ENCODE assay signal across 12 cellular contexts in the genomic region with DNA sequence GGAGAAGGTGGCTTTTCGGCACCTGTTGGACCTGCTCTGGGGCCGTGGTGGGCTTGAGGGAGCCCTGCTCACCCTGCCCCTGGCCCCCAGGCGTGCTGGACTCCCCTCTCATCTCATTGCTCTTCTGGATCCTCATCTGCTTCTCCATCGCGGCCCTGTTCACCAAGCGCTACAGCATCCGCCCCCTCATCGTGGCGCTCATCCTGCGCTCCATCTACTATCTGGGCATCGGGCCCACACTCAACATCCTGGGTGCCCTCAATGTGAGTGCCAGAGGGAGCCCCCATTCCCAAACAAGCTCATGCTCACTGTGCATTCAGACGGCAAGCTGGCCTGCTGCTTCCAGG.
"Had no signal": no experiment of that assay in that cellular context is flagged by ENCODE, and none has a peak within 500 bp of the region (broad histone marks: within the 10 kb centered on the region; RNA-seq: fewer than 3 reads in every experiment).

No MANE protein-coding gene starts in this region.

- DNase-seq: activated effector memory CD4-positive, alpha-beta T cell treated with anti-CD3 and anti-CD28 coated beads, Interleukin-2, amount 50 U/mL, for 16 hours; cerebellar nuclear complex; effector memory CD8-positive, alpha-beta T cell; foreskin melanocyte; stimulated activated naive CD4-positive, alpha-beta T cell; tibial artery; uterus had no signal

- H3K4me3 ChIP-seq: pancreas, tibial artery, uterus had no signal

- H3K27me3 Mint-ChIP-seq: activated naive CD8-positive, alpha-beta T cell; dendritic cell treated with granulocyte-macrophage colony-stimulating factor and Interleukin-4, amounts not matched to agents 40 ng/mL and 50 ng/mL, for 4 days; effector memory CD8-positive, alpha-beta T cell had no signal

- H3K9me3 ChIP-seq: pancreas, tibial artery, uterus had no signal

- H3K27ac Mint-ChIP-seq: activated naive CD8-positive, alpha-beta T cell; dendritic cell treated with granulocyte-macrophage colony-stimulating factor and Interleukin-4, amounts not matched to agents 40 ng/mL and 50 ng/mL, for 4 days had no signal

- H3K27me3 ChIP-seq: pancreas, tibial artery, uterus had no signal

- ATAC-seq: effector memory CD8-positive, alpha-beta T cell; pancreas had no signal

- H3K4me3 Mint-ChIP-seq: activated naive CD8-positive, alpha-beta T cell; dendritic cell treated with granulocyte-macrophage colony-stimulating factor and Interleukin-4, amounts not matched to agents 40 ng/mL and 50 ng/mL, for 4 days; effector memory CD8-positive, alpha-beta T cell; neural crest cell had no signal

- H3K4me1 ChIP-seq: pancreas, uterus had no signal

- H3K36me3 ChIP-seq: uterus had no signal

- H3K9me3 Mint-ChIP-seq: dendritic cell treated with granulocyte-macrophage colony-stimulating factor and Interleukin-4, amounts not matched to agents 40 ng/mL and 50 ng/mL, for 4 days; effector memory CD8-positive, alpha-beta T cell; neural crest cell had no signal

- H3K27ac ChIP-seq: epithelial cell of prostate, pancreas, tibial artery, uterus had no signal
